18 cellular contexts compared by ENCODE assay signal in genomic region chr17:72969293-72969692, GRCh38.
A peak's percentile ranks its signal among the peaks of the same experiment; 100 is the strongest.
DNase-seq lines count a peak whose midpoint lies in the region; ATAC-seq and TF ChIP-seq lines count a peak whose summit lies in the region.
"Had no signal": no experiment of that assay in that cellular context is flagged by ENCODE, and none has a peak within 500 bp of the region (broad histone marks: within the 10 kb centered on the region; RNA-seq: fewer than 3 reads in every experiment).

No MANE protein-coding gene starts in this region.

- no peaks in the 10 kb centered on the region for H3K27me3 ChIP-seq in neural cell (ENCODE audit: insufficient read depth, low read depth, low read length)

- no peak overlapping the region for H3K4me3 ChIP-seq in neural cell (ENCODE audit: low read length)
- H3K4me3 ChIP-seq: A549, GM12878, GM23248, HAP-1 had no signal

- DNase-seq in NCI-H524 (lab: John Stamatoyannopoulos, UW) = peak; percentile 42 to 47
- DNase-seq in NCI-H524 treated with DMSO at 0.1 percent for 48 hours (lab: John Stamatoyannopoulos, UW) = no peak
- DNase-seq in caudate nucleus (lab: John Stamatoyannopoulos, UW) = no peak
- DNase-seq in NCI-H1105 (lab: John Stamatoyannopoulos, UW) = no peak
- no peak for DNase-seq in activated CD4-positive, alpha-beta T cell treated with anti-CD3 and anti-CD28 coated beads, Interleukin-2, amount 50 U/mL, for 1 hour
- DNase-seq: AML-193; CD8-positive, alpha-beta T cell; DMS 273 treated with DMSO at 0.1 percent for 48 hours; DMS53; DND-41; EL; GM23248 had no signal

- no peaks in the 10 kb centered on the region for H4K20me1 ChIP-seq in neural cell (ENCODE audit: insufficient read depth)

- no peak overlapping the region for H3K4me2 ChIP-seq in neural cell (ENCODE audit: low read length)
- H3K4me2 ChIP-seq: A549 had no signal

- no peaks in the 10 kb centered on the region for H3K79me2 ChIP-seq in neural cell (replicated peaks; ENCODE audit: insufficient read depth, low read length)

- no peak for ATAC-seq in GM18867 (IDR thresholded peaks at IDR 0.05; ENCODE audit: unreplicated experiment)
- ATAC-seq: A549; CD8-positive, alpha-beta T cell; GM12878 had no signal

- H3K9ac ChIP-seq in neural cell (ENCODE audit: low read length) = no peak overlapping the region
- H3K9ac ChIP-seq: GM23248 had no signal

- no peaks in the 10 kb centered on the region for H3K9me2 ChIP-seq in neural cell (ENCODE audit: insufficient read depth, low read length)

- H2AFZ ChIP-seq in neural cell (ENCODE audit: low read depth, low read length) = no peak overlapping the region
- H2AFZ ChIP-seq: GM23248 had no signal

- no peak for TF ChIP-seq RAD21 in neural cell (conservative IDR thresholded peaks at IDR 0.05)

- no peaks in the 10 kb centered on the region for H3K9me3 ChIP-seq in neural cell (ENCODE audit: low read length)
- H3K9me3 ChIP-seq: A549, HAP-1 had no signal

- no peak for TF ChIP-seq EP300 in neural cell (conservative IDR thresholded peaks at IDR 0.05; ENCODE audit: poor library complexity, severe bottlenecking)

- H3F3A ChIP-seq in neural cell (ENCODE audit: insufficient read depth, low read length, poor library complexity, severe bottlenecking) = no peaks in the 10 kb centered on the region

- no peak for TF ChIP-seq CTCF in neural cell (IDR thresholded peaks at IDR 0.05; ENCODE audit: poor library complexity, severe bottlenecking)

- no peaks in the 10 kb centered on the region for H3K36me3 ChIP-seq in neural cell (ENCODE audit: insufficient read depth, low read length)
- H3K36me3 ChIP-seq: HAP-1 had no signal

- H3K27ac ChIP-seq in caudate nucleus (ENCODE audit: low read depth, low read length) (peak overlapping the region; percentile 27), neural cell (ENCODE audit: low read length) (peak overlapping the region; percentile 57)
- H3K27ac ChIP-seq: 22Rv1, A549, GM23248 had no signal

TF ChIP-seq in neural cell, 6 proteins besides CTCF, POLR2A, EP300 and RAD21:
- no peak for TF ChIP-seq POLR2AphosphoS5 (IDR thresholded peaks at IDR 0.05)
- no peak for TF ChIP-seq SMC3 (conservative IDR thresholded peaks at IDR 0.05; ENCODE audit: poor library complexity)
- TF ChIP-seq REST (IDR thresholded peaks at IDR 0.05; ENCODE audit: borderline replicate concordance) = no peak
- TF ChIP-seq MXI1 (conservative IDR thresholded peaks at IDR 0.05; ENCODE audit: poor library complexity, severe bottlenecking) = no peak
- no peak for TF ChIP-seq TAF1 (IDR thresholded peaks at IDR 0.05; ENCODE audit: low read depth)
- TF ChIP-seq EZH2 (IDR thresholded peaks at IDR 0.05; ENCODE audit: borderline replicate concordance, insufficient read depth, low read length, poor library complexity, severe bottlenecking) = no peak

Comparison
In these comparisons a context has a peak if more than half of its experiments do, and no peak if none do; other contexts are left out.
1. DNase-seq: peak in NCI-H524 (2 of 2); none in NCI-H524 treated with DMSO at 0.1 percent for 48 hours (single experiment), caudate nucleus (0 of 61), NCI-H1105 (single experiment) and activated CD4-positive, alpha-beta T cell treated with anti-CD3 and anti-CD28 coated beads, Interleukin-2, amount 50 U/mL, for 1 hour (single experiment).